Comparison of ENCODE assay signal across 8 cellular contexts in genomic region chr18:75208055-75208835, GRCh38. TPM values are rescaled to one million over a fixed set of nuclear protein-coding genes. Genes with fewer than 3 reads are reported as not detected.
DNase-seq lines count a peak whose midpoint lies in the region; ATAC-seq, FAIRE-seq and TF ChIP-seq lines count a peak whose summit lies in the region.

No MANE protein-coding gene starts in this region.

- ATAC-seq in left colon = peak; percentile 30

- H3K36me3 ChIP-seq in HAP-1 (replicated peaks) (no peaks in the 10 kb centered on the region), bronchial epithelial cell (ENCODE audit: control insufficient read depth, insufficient read depth, low read length) (no peaks in the 10 kb centered on the region)

- intact Hi-C loops in left colon (cut with DNase I, micrococcal nuclease) = no loop called here

- FAIRE-seq in bronchial epithelial cell (lab: Jason Lieb, UNC) = no peak
- no peak for FAIRE-seq in D721Med (lab: Jason Lieb, UNC)

- in situ Hi-C loops in HAP-1 (cut with MboI; ENCODE audit: low sequenced_read_pairs) = no loop called here

- TF ChIP-seq CTCF in bronchial epithelial cell (IDR thresholded peaks at IDR 0.05; ENCODE audit: insufficient read depth, low read length, severe bottlenecking) (peak; percentile 3), D721Med (IDR thresholded peaks at IDR 0.05; ENCODE audit: insufficient read depth, missing control alignments) (no peak)

- DNase-seq in GF-D8 (lab: John Stamatoyannopoulos, UW) = peak; percentile 66
- peak; percentile 27 to 61 for DNase-seq in HAP-1 (ENCODE audit: low spot score in 2 of 2)
- peak; percentile 21 for DNase-seq in NAMALWA (ENCODE audit: low spot score)
- DNase-seq in UCSD-AML1 (lab: John Stamatoyannopoulos, UW; ENCODE audit: unreplicated experiment) = peak; percentile 72
- DNase-seq in bronchial epithelial cell (ENCODE audit: low read depth) = peak; percentile 33
- peak; percentile 66 to 78 for DNase-seq in left colon
- DNase-seq in stimulated activated CD4-positive, alpha-beta T cell treated with anti-CD3 and anti-CD28 coated beads, Interleukin-4, amount 100 ng/mL, for 24 hours = peak; percentile 50
- no peak for DNase-seq in D721Med (ENCODE audit: insufficient read length, low spot score)

- H3K27me3 ChIP-seq in HAP-1 (ENCODE audit: low read depth) (no peaks in the 10 kb centered on the region), bronchial epithelial cell (ENCODE audit: control insufficient read depth, insufficient read depth, low read length) (no peaks in the 10 kb centered on the region)

- peaks cover 24% of the 10 kb centered on the region for H3K4me1 ChIP-seq in HAP-1

- no peaks in the 10 kb centered on the region; the same call in 1 of the 2 replicates for H3K9me3 ChIP-seq in HAP-1

- H3K4me3 ChIP-seq in HAP-1 (peak overlapping the region; percentile 57), bronchial epithelial cell (ENCODE audit: low read depth, low read length) (peak overlapping the region; percentile 77)

RNA-seq across cellular contexts. Expression of gene PTGR3, which starts 0.7 kb away (rescaled TPM):
- 6.3 and 6.8 TPM in 2 replicates for total RNA-seq in bronchial epithelial cell
- total RNA-seq in left colon = 10 to 100 TPM; 42.9 to 54.6 TPM

RNA-seq across cellular contexts. Expression of gene TSHZ1, which starts 2.4 kb away (rescaled TPM):
- total RNA-seq in bronchial epithelial cell (1.3 and 1.5 TPM in 2 replicates), left colon (10 to 100 TPM; 24.8 to 34.1 TPM)

Comparison
In these comparisons a context has a peak if more than half of its experiments do, and no peak if none do; other contexts are left out.
1. RNA of gene TSHZ1, which starts 2.4 kb away (total RNA-seq): 24.8 to 34.1 TPM in left colon; 1.3 to 1.5 TPM in bronchial epithelial cell; every median in the first group is over 10 times any median in the second.